Comparison of ENCODE assay signal across 22 cellular contexts in the genomic region with DNA sequence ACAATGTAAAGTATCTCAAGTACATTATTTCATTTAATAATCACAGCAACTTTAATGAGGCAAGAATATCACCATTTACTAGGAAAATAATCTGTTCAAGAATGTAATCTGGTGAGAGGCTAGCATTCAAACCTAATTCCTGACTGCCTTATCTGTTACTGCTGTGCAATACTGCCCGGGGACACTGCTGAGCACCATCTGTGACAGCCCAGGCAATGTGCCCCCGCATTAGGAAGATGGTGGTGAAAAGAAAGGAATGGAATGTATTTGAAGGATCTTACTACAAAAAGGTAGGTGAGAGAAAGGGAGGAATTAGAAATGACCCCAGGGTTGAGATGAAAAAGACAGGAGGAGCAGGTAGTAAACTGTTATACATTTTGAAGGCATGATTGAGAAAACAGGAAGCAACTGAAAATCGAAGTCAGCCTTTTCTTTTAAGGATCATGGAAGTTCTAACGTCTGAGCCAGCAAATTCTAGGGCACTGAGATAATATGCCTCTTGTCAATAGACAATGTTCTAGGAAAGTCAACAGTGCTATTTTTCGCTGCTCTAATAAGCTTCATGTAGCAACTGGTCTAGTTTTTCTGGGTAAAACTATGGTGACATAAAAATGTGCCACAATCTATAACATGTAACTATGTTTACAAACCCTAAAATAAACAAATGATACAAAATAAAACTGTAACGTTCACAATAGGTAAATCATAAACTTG.
DNase-seq lines count a peak whose midpoint lies in the region; ATAC-seq, FAIRE-seq and TF ChIP-seq lines count a peak whose summit lies in the region.
"Had no signal": no experiment of that assay in that cellular context is flagged by ENCODE, and none has a peak within 500 bp of the region (broad histone marks: within the 10 kb centered on the region; RNA-seq: fewer than 3 reads in every experiment).

No MANE protein-coding gene starts in this region.

- TF ChIP-seq EP300 in HepG2 (IDR thresholded peaks at IDR 0.05; ENCODE audit: low read depth in 2 of 2, low read length in 2 of 2) (no peak), HepG2 (CRISPR knock-in tag; IDR thresholded peaks at IDR 0.05; ENCODE audit: borderline replicate concordance) (no peak)

- ATAC-seq in right lobe of liver, result peak; percentile 47 to 87 (median 64)
- ATAC-seq in HepG2, result no peak
- ATAC-seq in SK-N-SH treated with all-trans-retinoic acid at 6 μM for 48 hours, result no peak
- ATAC-seq in HG03139 (IDR thresholded peaks at IDR 0.05; ENCODE audit: unreplicated experiment), result no peak
- ATAC-seq: activated naive CD8-positive, alpha-beta T cell treated with anti-CD3 and anti-CD28 coated beads, Interleukin-2, amount 50 U/mL, for 24 hours; activated T-helper 17 cell treated with anti-CD3 and anti-CD28 coated beads, Interleukin-2, amount 50 U/mL, for 72 hours; natural killer cell; T-cell had no signal

- H3K4me3 ChIP-seq in right lobe of liver (no peak overlapping the region), HepG2 (replicated peaks in 1 of 3; ENCODE audit: insufficient read depth in 1 of 3, low read depth in 2 of 3, low read length in 3 of 3) (no peak overlapping the region), testis (no peak overlapping the region)
- H3K4me3 ChIP-seq: heart right ventricle, tibial nerve had no signal

- POLR2A ChIA-PET in HepG2 (lab: Yijun Ruan, JAX), result no interaction called here

- TF ChIP-seq CTCF in right lobe of liver (IDR thresholded peaks at IDR 0.05) (no peak), HepG2 (CRISPR knock-in tag; IDR thresholded peaks at IDR 0.05) (no peak), testis (IDR thresholded peaks at IDR 0.05) (no peak)

- in situ Hi-C loops in HepG2 (cut with HindIII; ENCODE audit: extremely low pct_ligation_motif_present, low pct_unique_long_range_greater_than_20kb), result no loop called here

- H3K79me2 ChIP-seq in HepG2 (ENCODE audit: insufficient read depth, low read length), result no peaks in the 10 kb centered on the region

- no peaks in the 10 kb centered on the region for H4K20me1 ChIP-seq in HepG2 (ENCODE audit: insufficient read depth, low read length)

- FAIRE-seq in HepG2 (lab: Jason Lieb, UNC) (no peak), islet of Langerhans (lab: Jason Lieb, UNC) (peak; percentile 98)

- DNase-seq in right lobe of liver (no peak), HepG2 (ENCODE audit: low spot score) (no peak), testis (peak; percentile 18), SW 1271 (lab: John Stamatoyannopoulos, UW) (no peak)
- DNase-seq in stimulated activated naive CD4-positive, alpha-beta T cell treated with Interleukin-2 at 50 U/mL for 16 hours (lab: John Stamatoyannopoulos, UW), result no peak
- DNase-seq: activated CD4-positive, alpha-beta T cell treated with anti-CD3 and anti-CD28 coated beads, Interleukin-2, amount 10 ng/mL, durations not matched to agents 7 days and 5 days; activated naive CD8-positive, alpha-beta T cell treated with anti-CD3 and anti-CD28 coated beads, Interleukin-2, amount 50 U/mL, for 24 hours; CD4-positive, CD25-positive, alpha-beta regulatory T cell; GOT3; heart right ventricle; Kasumi-1; natural killer cell; NCI-H1092; NCI-H446 treated with DMSO at 0.1 percent for 48 hours; stimulated activated CD4-positive, alpha-beta T cell treated with anti-CD3 and anti-CD28 coated beads, Interleukin-1b, Interleukin-23, amount 100 ng/mL, for 48 hours; stimulated activated naive CD4-positive, alpha-beta T cell; T-cell had no signal

- no peak overlapping the region for H2AFZ ChIP-seq in HepG2 (ENCODE audit: low read length)

- H3K9ac ChIP-seq in HepG2 (ENCODE audit: insufficient read depth, low read depth, low read length), result no peak overlapping the region

- no peak overlapping the region for H3K4me2 ChIP-seq in HepG2 (ENCODE audit: low read depth, low read length)

- intact Hi-C loops in right lobe of liver (cut with DNase I) (no loop called here), HepG2 (cut with micrococcal nuclease; ENCODE audit: unreplicated experiment) (no loop called here), testis (cut with DNase I; ENCODE audit: low total_unique reads) (no loop called here)

- H3K9me3 ChIP-seq in right lobe of liver, result no peaks in the 10 kb centered on the region
- peaks cover 89% of the 10 kb centered on the region for H3K9me3 ChIP-seq in HepG2 (ENCODE audit: low read length)
- H3K9me3 ChIP-seq in testis, result no peaks in the 10 kb centered on the region
- H3K9me3 ChIP-seq: heart right ventricle, tibial nerve had no signal

- TF ChIP-seq POLR2A in right lobe of liver (IDR thresholded peaks at IDR 0.05) (no peak), HepG2 (IDR thresholded peaks at IDR 0.05; ENCODE audit: insufficient read depth in 1 of 2, low read depth in 2 of 2, low read length in 2 of 2) (no peak), testis (IDR thresholded peaks at IDR 0.05) (no peak)

- TF ChIP-seq RAD21 in HepG2 (CRISPR knock-in tag; IDR thresholded peaks at IDR 0.05), result no peak

- H3K36me3 ChIP-seq in right lobe of liver (no peaks in the 10 kb centered on the region), HepG2 (replicated peaks in 1 of 2; ENCODE audit: control insufficient read depth in 1 of 2, insufficient read depth in 2 of 2, low read length in 2 of 2) (no peaks in the 10 kb centered on the region), testis (ENCODE audit: low read depth, missing control alignments) (no peaks in the 10 kb centered on the region)
- H3K36me3 ChIP-seq: tibial nerve had no signal

- 30% methylated on average over 6 of the region's 6 CpGs for WGBS in right lobe of liver (ENCODE audit: insufficient coverage, low coverage, low lambda C conversion rate, missing lambda C conversion rate)
- WGBS in HepG2 (ENCODE audit: low lambda C conversion rate), result 12% methylated on average over 6 of the region's 6 CpGs
- WGBS in testis, 2 donors, result 45 to 47% methylated on average over 6 of the region's 6 CpGs

- BruUV-seq in HepG2 (replicated peaks; lab: Mats Ljungman, UMichigan), result no TSS peak

- CTCF ChIA-PET in HepG2 (lab: Yijun Ruan, JAX; ENCODE audit: low intra/inter-chr PET ratio, low total read pairs), result no interaction called here

- peaks cover 0 to 4% (median 0%) of the 10 kb centered on the region in 4 donors for H3K4me1 ChIP-seq in right lobe of liver
- H3K4me1 ChIP-seq in HepG2 (ENCODE audit: insufficient read depth, low read length), result no peaks in the 10 kb centered on the region
- peaks cover 5% of the 10 kb centered on the region for H3K4me1 ChIP-seq in testis
- H3K4me1 ChIP-seq: tibial nerve had no signal

- H3K27ac ChIP-seq in right lobe of liver, result no peak overlapping the region
- H3K27ac ChIP-seq in HepG2 (ENCODE audit: extremely low read length, insufficient read depth, low read length), result no peak overlapping the region
- peak overlapping the region in 1 of 2 donors; percentile 50 for H3K27ac ChIP-seq in testis

- H3K27me3 ChIP-seq in right lobe of liver, result no peaks in the 10 kb centered on the region
- H3K27me3 ChIP-seq in HepG2 (ENCODE audit: control insufficient read depth in 1 of 2, insufficient read depth in 2 of 2, low read length in 2 of 2), result no peaks in the 10 kb centered on the region
- no peaks in the 10 kb centered on the region for H3K27me3 ChIP-seq in testis
- H3K27me3 ChIP-seq: heart right ventricle, tibial nerve had no signal

TF ChIP-seq in HepG2, 621 proteins besides CTCF, POLR2A, EP300 and RAD21 (continues in another document):
- TF ChIP-seq, protein P1, sequence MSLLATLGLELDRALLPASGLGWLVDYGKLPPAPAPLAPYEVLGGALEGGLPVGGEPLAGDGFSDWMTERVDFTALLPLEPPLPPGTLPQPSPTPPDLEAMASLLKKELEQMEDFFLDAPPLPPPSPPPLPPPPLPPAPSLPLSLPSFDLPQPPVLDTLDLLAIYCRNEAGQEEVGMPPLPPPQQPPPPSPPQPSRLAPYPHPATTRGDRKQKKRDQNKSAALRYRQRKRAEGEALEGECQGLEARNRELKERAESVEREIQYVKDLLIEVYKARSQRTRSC (CRISPR knock-in tag; IDR thresholded peaks at IDR 0.05; ENCODE audit: low read depth), result no peak
- TF ChIP-seq ZNF619 (CRISPR knock-in tag; IDR thresholded peaks at IDR 0.05) (no peak), U2AF1 (optimal IDR thresholded peaks at IDR 0.05; ENCODE audit: low read depth, low read length) (no peak)
- TF ChIP-seq, protein P2, sequence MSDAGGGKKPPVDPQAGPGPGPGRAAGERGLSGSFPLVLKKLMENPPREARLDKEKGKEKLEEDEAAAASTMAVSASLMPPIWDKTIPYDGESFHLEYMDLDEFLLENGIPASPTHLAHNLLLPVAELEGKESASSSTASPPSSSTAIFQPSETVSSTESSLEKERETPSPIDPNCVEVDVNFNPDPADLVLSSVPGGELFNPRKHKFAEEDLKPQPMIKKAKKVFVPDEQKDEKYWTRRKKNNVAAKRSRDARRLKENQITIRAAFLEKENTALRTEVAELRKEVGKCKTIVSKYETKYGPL (CRISPR knock-in tag; IDR thresholded peaks at IDR 0.05), result no peak

TF ChIP-seq in SK-N-SH treated with all-trans-retinoic acid at 6 μM for 48 hours, 23 proteins besides CTCF, POLR2A, EP300 and RAD21:
- 0 out of 2 replicates have a peak, but pooled peaks have one; percentile 46 for TF ChIP-seq TCF4 (CRISPR knock-in tag; IDR thresholded peaks at IDR 0.05; ENCODE audit: borderline replicate concordance)
- no peak for TF ChIP-seq CSDC2 (CRISPR knock-in tag; IDR thresholded peaks at IDR 0.05)

Comparison
In these comparisons a context has a peak if more than half of its experiments do, and no peak if none do; other contexts are left out.
1. ATAC-seq: peak in right lobe of liver (4 of 4); none in HepG2 (single experiment), SK-N-SH treated with all-trans-retinoic acid at 6 μM for 48 hours (single experiment) and HG03139 (single experiment).